In genomic region chr4:25792200-25792791, GRCh38 we compare ENCODE assay signal across 9 cellular contexts.
DNase-seq lines count a peak whose midpoint lies in the region; ATAC-seq, FAIRE-seq and TF ChIP-seq lines count a peak whose summit lies in the region.
"Had no signal": no experiment of that assay in that cellular context is flagged by ENCODE, and none has a peak within 500 bp of the region (broad histone marks: within the 10 kb centered on the region; RNA-seq: fewer than 3 reads in every experiment).

No MANE protein-coding gene starts in this region.

- H3K9ac ChIP-seq in K562 (ENCODE audit: insufficient read depth in 1 of 2, low read depth in 2 of 2, low read length in 2 of 2), result no peak overlapping the region

- H3K9me1 ChIP-seq in K562 (ENCODE audit: control insufficient read depth, insufficient read depth, low read length), result no peaks in the 10 kb centered on the region

- no peak for TF ChIP-seq EP300 in K562 (IDR thresholded peaks at IDR 0.05; ENCODE audit: low read length)

- TF ChIP-seq RAD21 in K562 (CRISPR knock-in tag; conservative IDR thresholded peaks at IDR 0.05 in 1 of 2, IDR thresholded peaks at IDR 0.05 in 1 of 2), result peak; percentile 33 to 46

- H3K4me3 Mint-ChIP-seq in neural crest cell, result no peak overlapping the region

- H3K4me3 ChIP-seq in K562 (no peak overlapping the region), prostate gland (no peak overlapping the region)

- H3K79me2 ChIP-seq in K562 (ENCODE audit: control insufficient read depth, insufficient read depth, low read length), result no peaks in the 10 kb centered on the region

- H3K4me1 ChIP-seq in K562 (replicated peaks in 1 of 2; ENCODE audit: control insufficient read depth in 2 of 2, insufficient read depth in 2 of 2, low read length in 2 of 2), result no peaks in the 10 kb centered on the region
- H3K4me1 ChIP-seq in prostate gland (replicated peaks), result no peaks in the 10 kb centered on the region

- H3K9me3 Mint-ChIP-seq in neural crest cell, result no peaks in the 10 kb centered on the region

- peaks cover 3% of the 10 kb centered on the region; the same call in 1 of the 2 replicates for H4K20me1 ChIP-seq in K562 (replicated peaks; ENCODE audit: control insufficient read depth, insufficient read depth, low read length)

- DNase-seq in NCI-H146 (lab: John Stamatoyannopoulos, UW) (peak; percentile 49), NCI-H146 treated with DMSO at 0.1 percent for 48 hours (lab: John Stamatoyannopoulos, UW; ENCODE audit: unreplicated experiment) (no peak), Kasumi-1 (lab: John Stamatoyannopoulos, UW) (peak; percentile 10 to 14), K562 (ENCODE audit: extremely low read depth in 1 of 4, low spot score in 3 of 4) (peak; percentile 30 to 61 (median 42)), neural crest cell (ENCODE audit: low read depth, low spot score) (peak; percentile 20), prostate gland (ENCODE audit: low spot score) (no peak)
- DNase-seq: KBM-7 had no signal

- intact Hi-C loops in K562 (cut with micrococcal nuclease) (loop anchor here (10.0 kb wide), 1 partner anchor 347 kb away; no protein-coding TSS in a partner anchor), prostate gland (cut with DNase I) (no loop called here)

- BruUV-seq in K562 (replicated peaks; lab: Mats Ljungman, UMichigan), result no TSS peak

- H3K36me3 Mint-ChIP-seq in neural crest cell (ENCODE audit: low read depth), result no peaks in the 10 kb centered on the region

- H3K36me3 ChIP-seq in K562 (ENCODE audit: control insufficient read depth, insufficient read depth, low read length) (0 out of 3 replicates have a peak, but pooled peaks cover 9% of the 10 kb centered on the region), prostate gland (no peaks in the 10 kb centered on the region)

- no peak overlapping the region for H3K27ac ChIP-seq in K562 (ENCODE audit: extremely low read depth, low read depth, low read length)
- H3K27ac ChIP-seq in prostate gland, result no peak overlapping the region

- peaks cover 2% of the 10 kb centered on the region for H3K27me3 Mint-ChIP-seq in neural crest cell (ENCODE audit: low read depth)

- no peak overlapping the region for H2AFZ ChIP-seq in K562 (ENCODE audit: low read depth, low read length)

- TF ChIP-seq POLR2A in K562 (conservative IDR thresholded peaks at IDR 0.05) (no peak), prostate gland (IDR thresholded peaks at IDR 0.05) (no peak)

- no peaks in the 10 kb centered on the region for H3K27me3 ChIP-seq in K562 (ENCODE audit: control insufficient read depth in 2 of 2, insufficient read depth in 2 of 2, low read length in 2 of 2)
- H3K27me3 ChIP-seq in prostate gland (replicated peaks; ENCODE audit: insufficient read depth), result no peaks in the 10 kb centered on the region

- ATAC-seq in K562, result peak; percentile 91
- ATAC-seq in HG03457 (IDR thresholded peaks at IDR 0.05; ENCODE audit: unreplicated experiment), result no peak
- ATAC-seq in GM21576 (IDR thresholded peaks at IDR 0.05; ENCODE audit: unreplicated experiment), result no peak

- in situ Hi-C loops in K562 (cut with MboI), result no loop called here

- peaks cover 20% of the 10 kb centered on the region for H3K4me1 Mint-ChIP-seq in neural crest cell

- TF ChIP-seq CTCF in K562 (IDR thresholded peaks at IDR 0.05 in 2 of 3, conservative IDR thresholded peaks at IDR 0.05 in 1 of 3; ENCODE audit: insufficient read depth in 2 of 3, low read depth in 1 of 3, low read length in 3 of 3), result peak; percentile 67 to 75 (median 72)
- TF ChIP-seq CTCF in neural crest cell (conservative IDR thresholded peaks at IDR 0.05), result peak; percentile 43
- TF ChIP-seq CTCF in prostate gland (IDR thresholded peaks at IDR 0.05), result peak in 1 of 4 experiments; percentile 13

- POLR2A ChIA-PET in K562 (lab: Yijun Ruan, JAX), result interaction anchor here (1.0 to 1.4 kb wide), 2 partner anchors 26 to 32 kb away, joined by 3 to 4 read pairs; no protein-coding TSS in a partner anchor

- 27% methylated on average over 5 of the region's 5 CpGs for WGBS in K562 (ENCODE audit: insufficient coverage, low coverage, missing lambda C conversion rate)
- 82% methylated on average over 5 of the region's 5 CpGs for WGBS in prostate gland

- no peaks in the 10 kb centered on the region for H3K9me3 ChIP-seq in K562 (replicated peaks; ENCODE audit: control insufficient read depth, insufficient read depth, low read depth, low read length)
- H3K9me3 ChIP-seq in prostate gland, result no peaks in the 10 kb centered on the region

- H3K4me2 ChIP-seq in K562 (ENCODE audit: insufficient read depth, low read length), result no peak overlapping the region

- CTCF ChIA-PET in K562 (lab: Yijun Ruan, JAX; ENCODE audit: low intra/inter-chr PET ratio), result no interaction called here

- FAIRE-seq in K562 (lab: Jason Lieb, UNC), result peak; percentile 85

- no peak overlapping the region for H3K27ac Mint-ChIP-seq in neural crest cell (ENCODE audit: unreplicated experiment)

TF ChIP-seq in K562, 482 proteins besides CTCF, POLR2A, EP300 and RAD21:
- TF ChIP-seq CCNT2 (IDR thresholded peaks at IDR 0.05; ENCODE audit: borderline replicate concordance, extremely low read depth, insufficient read length, low read depth, low read length) (no peak), STAT5A (IDR thresholded peaks at IDR 0.05; ENCODE audit: borderline replicate concordance, low read length) (no peak), TSHZ1 (CRISPR knock-in tag; IDR thresholded peaks at IDR 0.05) (no peak), ZNF274 (IDR thresholded peaks at IDR 0.05; ENCODE audit: borderline replicate concordance, low read depth, low read length) (no peak), NFIC (IDR thresholded peaks at IDR 0.05) (peak; percentile 94), SMC3 (conservative IDR thresholded peaks at IDR 0.05; ENCODE audit: insufficient read depth, low read depth, low read length) (peak; percentile 51; the same call in 1 of the 2 replicates), RERE (CRISPR knock-in tag; IDR thresholded peaks at IDR 0.05; ENCODE audit: borderline replicate concordance) (no peak)

Comparison
In these comparisons a context has a peak if more than half of its experiments do, and no peak if none do; other contexts are left out.
1. DNase-seq: peak in NCI-H146 (single experiment), Kasumi-1 (2 of 2), K562 (4 of 4) and neural crest cell (single experiment); none in NCI-H146 treated with DMSO at 0.1 percent for 48 hours (single experiment) and prostate gland (single experiment).